ENCODE assay signal across 20 cellular contexts in genomic region chr14:99202516-99202915, GRCh38.
DNase-seq lines count a peak whose midpoint lies in the region; ATAC-seq and TF ChIP-seq lines count a peak whose summit lies in the region.
"Had no signal": no experiment of that assay in that cellular context is flagged by ENCODE, and none has a peak within 500 bp of the region (broad histone marks: within the 10 kb centered on the region; RNA-seq: fewer than 3 reads in every experiment).

No MANE protein-coding gene starts in this region.

- DNase-seq in activated CD4-positive, alpha-beta T cell treated with anti-CD3 and anti-CD28 coated beads for 36 hours: no peak
- DNase-seq in activated CD4-positive, alpha-beta T cell treated with anti-CD3 and anti-CD28 coated beads for 48 hours: no peak
- DNase-seq in CD8-positive, alpha-beta T cell: no peak
- DNase-seq in natural killer cell: no peak
- DNase-seq in NCI-H510A (lab: John Stamatoyannopoulos, UW): no peak
- no peak for DNase-seq in mammary epithelial cell
- DNase-seq: activated gamma-delta T cell treated with Interleukin-2 at 50 U/mL for 16 hours; body of pancreas; colonic mucosa; foreskin keratinocyte; kidney glomerular epithelial cell; mesenchymal stem cell; NCI-H774; stimulated activated CD8-positive, alpha-beta memory T cell treated with anti-CD3 and anti-CD28 coated beads, Interleukin-4, amount 100 ng/mL, for 48 hours had no signal

- WGBS in mammary epithelial cell (ENCODE audit: low coverage, missing lambda C conversion rate): 91% methylated on average over 7 of the region's 8 CpGs

- in situ Hi-C loops in mammary epithelial cell (cut with MboI; ENCODE audit: low sequenced_read_pairs in 2 of 2): no loop called here

- CTCF ChIA-PET in activated CD4-positive, alpha-beta T cell treated with anti-CD3 and anti-CD28 coated beads for 36 hours (lab: Charles Lee): interaction anchor here (0.5 to 3.0 kb wide), 11 partner anchors 9 to 65 kb away, joined by 3 to 18 read pairs (median 4); no protein-coding TSS in a partner anchor
- CTCF ChIA-PET in CD8-positive, alpha-beta T cell (lab: Charles Lee): interaction anchor here (0.8 to 12.2 kb wide), 6 partner anchors 10 to 62 kb away, joined by 3 to 120 read pairs (median 7); no protein-coding TSS in a partner anchor
- CTCF ChIA-PET in mammary epithelial cell (lab: Charles Lee; ENCODE audit: low non-redundant PET): no interaction called here

- H3K4me3 Mint-ChIP-seq in activated CD4-positive, alpha-beta T cell treated with anti-CD3 and anti-CD28 coated beads for 36 hours: peak overlapping the region; percentile 44
- peak overlapping the region; percentile 65 for H3K4me3 Mint-ChIP-seq in CD8-positive, alpha-beta T cell
- peak overlapping the region; percentile 82 for H3K4me3 Mint-ChIP-seq in activated T-helper 17 cell treated with anti-CD3 and anti-CD28 coated beads, Interleukin-2, amount 50 U/mL, for 72 hours
- H3K4me3 Mint-ChIP-seq in natural killer cell: no peak overlapping the region

- peaks cover 100% of the 10 kb centered on the region for H3K4me1 ChIP-seq in CD8-positive, alpha-beta T cell (ENCODE audit: insufficient read depth, low read length)
- no peaks in the 10 kb centered on the region for H3K4me1 ChIP-seq in mammary epithelial cell (ENCODE audit: insufficient read depth, low read length)
- H3K4me1 ChIP-seq: A549, body of pancreas, colonic mucosa, foreskin keratinocyte had no signal

- TF ChIP-seq CTCF in CD8-positive, alpha-beta T cell (IDR thresholded peaks at IDR 0.05): no peak
- TF ChIP-seq CTCF in natural killer cell (IDR thresholded peaks at IDR 0.05): no peak
- TF ChIP-seq CTCF in mammary epithelial cell (conservative IDR thresholded peaks at IDR 0.05 in 1 of 2, IDR thresholded peaks at IDR 0.05 in 1 of 2; ENCODE audit: extremely low read depth in 1 of 2, insufficient read depth in 1 of 2, low read depth in 1 of 2, low read length in 2 of 2): no peak

- H3K27ac Mint-ChIP-seq in activated CD4-positive, alpha-beta T cell treated with anti-CD3 and anti-CD28 coated beads for 36 hours: peak overlapping the region; percentile 99
- peak overlapping the region; percentile 99 for H3K27ac Mint-ChIP-seq in CD8-positive, alpha-beta T cell
- peak overlapping the region; percentile 97 for H3K27ac Mint-ChIP-seq in activated T-helper 17 cell treated with anti-CD3 and anti-CD28 coated beads, Interleukin-2, amount 50 U/mL, for 72 hours
- H3K27ac Mint-ChIP-seq in natural killer cell: peak overlapping the region; percentile 80 to 84

- H3K36me3 ChIP-seq in CD8-positive, alpha-beta T cell (ENCODE audit: insufficient read depth, low read length): peaks cover 45% of the 10 kb centered on the region
- no peaks in the 10 kb centered on the region for H3K36me3 ChIP-seq in mammary epithelial cell (ENCODE audit: insufficient read depth, low read length)
- H3K36me3 ChIP-seq: colonic mucosa, thoracic aorta had no signal

- POLR2A ChIA-PET in activated CD4-positive, alpha-beta T cell treated with anti-CD3 and anti-CD28 coated beads for 36 hours (lab: Charles Lee): interaction anchor here (0.7 to 2.3 kb wide), 6 partner anchors 12 to 70 kb away, joined by 3 to 5 read pairs (median 3); partner anchors contain the start of gene BCL11B
- POLR2A ChIA-PET in CD8-positive, alpha-beta T cell (lab: Charles Lee): interaction anchor here (0.8 to 63.2 kb wide), 6 partner anchors 8 to 147 kb away, joined by 3 to 2179 read pairs (median 3); partner anchors contain the start of gene BCL11B

- H2AFZ ChIP-seq in mammary epithelial cell (ENCODE audit: low read depth, low read length): no peak overlapping the region

- H3K27me3 Mint-ChIP-seq in activated CD4-positive, alpha-beta T cell treated with anti-CD3 and anti-CD28 coated beads for 36 hours: no peaks in the 10 kb centered on the region
- no peaks in the 10 kb centered on the region for H3K27me3 Mint-ChIP-seq in CD8-positive, alpha-beta T cell (ENCODE audit: low read depth)
- H3K27me3 Mint-ChIP-seq in activated T-helper 17 cell treated with anti-CD3 and anti-CD28 coated beads, Interleukin-2, amount 50 U/mL, for 72 hours: no peaks in the 10 kb centered on the region
- H3K27me3 Mint-ChIP-seq in natural killer cell (ENCODE audit: low read depth in 2 of 2): no peaks in the 10 kb centered on the region

- ATAC-seq in activated CD4-positive, alpha-beta T cell treated with anti-CD3 and anti-CD28 coated beads for 36 hours: no peak
- ATAC-seq in CD8-positive, alpha-beta T cell: no peak
- no peak for ATAC-seq in activated T-helper 17 cell treated with anti-CD3 and anti-CD28 coated beads, Interleukin-2, amount 50 U/mL, for 72 hours (replicated peaks)
- ATAC-seq in natural killer cell (no peak), GM21786 (IDR thresholded peaks at IDR 0.05; ENCODE audit: unreplicated experiment) (no peak)
- ATAC-seq: A549, body of pancreas, foreskin keratinocyte, SK-N-SH treated with all-trans-retinoic acid at 6 μM for 48 hours had no signal

- BruUV-seq in mammary epithelial cell (replicated peaks; lab: Mats Ljungman, UMichigan): no TSS peak

- no peaks in the 10 kb centered on the region for H3K27me3 ChIP-seq in CD8-positive, alpha-beta T cell (ENCODE audit: insufficient read depth, low read length)
- no peaks in the 10 kb centered on the region for H3K27me3 ChIP-seq in mammary epithelial cell (ENCODE audit: insufficient read depth, low read length)
- H3K27me3 ChIP-seq: body of pancreas, colonic mucosa, foreskin keratinocyte had no signal

- no peak overlapping the region for H3K4me2 ChIP-seq in mammary epithelial cell (ENCODE audit: insufficient read depth, low read depth, low read length)
- H3K4me2 ChIP-seq: A549 had no signal

- dilution Hi-C loops in mammary epithelial cell (cut with HindIII; ENCODE audit: low sequenced_read_pairs): no loop called here

- no peak overlapping the region for H3K9ac ChIP-seq in mammary epithelial cell (ENCODE audit: insufficient read depth, low read length)

- peaks cover 100% of the 10 kb centered on the region for H3K4me1 Mint-ChIP-seq in activated CD4-positive, alpha-beta T cell treated with anti-CD3 and anti-CD28 coated beads for 36 hours
- H3K4me1 Mint-ChIP-seq in CD8-positive, alpha-beta T cell (ENCODE audit: low read depth): peaks cover 100% of the 10 kb centered on the region
- peaks cover 70% of the 10 kb centered on the region for H3K4me1 Mint-ChIP-seq in activated T-helper 17 cell treated with anti-CD3 and anti-CD28 coated beads, Interleukin-2, amount 50 U/mL, for 72 hours
- peaks cover 83 to 94% of the 10 kb centered on the region in 2 donors for H3K4me1 Mint-ChIP-seq in natural killer cell

- H4K20me1 ChIP-seq in mammary epithelial cell (ENCODE audit: insufficient read depth, low read length): no peaks in the 10 kb centered on the region

- peaks cover 75% of the 10 kb centered on the region for H3K36me3 Mint-ChIP-seq in activated CD4-positive, alpha-beta T cell treated with anti-CD3 and anti-CD28 coated beads for 36 hours (ENCODE audit: low read depth)
- peaks cover 91% of the 10 kb centered on the region for H3K36me3 Mint-ChIP-seq in CD8-positive, alpha-beta T cell
- peaks cover 89% of the 10 kb centered on the region for H3K36me3 Mint-ChIP-seq in activated T-helper 17 cell treated with anti-CD3 and anti-CD28 coated beads, Interleukin-2, amount 50 U/mL, for 72 hours (ENCODE audit: low read depth)
- H3K36me3 Mint-ChIP-seq in natural killer cell: no peaks in the 10 kb centered on the region

- peak overlapping the region; percentile 45 for H3K27ac ChIP-seq in CD8-positive, alpha-beta T cell (ENCODE audit: low read depth, low read length)
- H3K27ac ChIP-seq in mammary epithelial cell (ENCODE audit: insufficient read depth, low read depth, low read length): no peak overlapping the region
- H3K27ac ChIP-seq: A549, body of pancreas, colonic mucosa, epithelial cell of prostate, foreskin keratinocyte, thoracic aorta had no signal

- peak overlapping the region; percentile 33 for H3K4me3 ChIP-seq in CD8-positive, alpha-beta T cell (ENCODE audit: low read depth, low read length)
- H3K4me3 ChIP-seq in mammary epithelial cell (replicated peaks in 1 of 3; ENCODE audit: insufficient read depth in 1 of 3, low read depth in 2 of 3, low read length in 3 of 3): no peak overlapping the region
- H3K4me3 ChIP-seq: A549, body of pancreas, colonic mucosa, thoracic aorta had no signal

- H3K79me2 ChIP-seq in mammary epithelial cell (ENCODE audit: insufficient read depth, low read length): peaks cover 33% of the 10 kb centered on the region

- intact Hi-C loops in activated CD4-positive, alpha-beta T cell treated with anti-CD3 and anti-CD28 coated beads for 36 hours (cut with DNase I, micrococcal nuclease): no loop called here
- intact Hi-C loops in CD8-positive, alpha-beta T cell (cut with DNase I, micrococcal nuclease): loop anchor here in 1 of 2 experiments (1.0 kb wide), 1 partner anchor 9 kb away; no protein-coding TSS in a partner anchor
- intact Hi-C loops in natural killer cell (cut with micrococcal nuclease): no loop called here
- intact Hi-C loops in mammary epithelial cell (cut with micrococcal nuclease): no loop called here

- no peaks in the 10 kb centered on the region for H3K9me3 Mint-ChIP-seq in activated CD4-positive, alpha-beta T cell treated with anti-CD3 and anti-CD28 coated beads for 36 hours (ENCODE audit: low read depth)
- H3K9me3 Mint-ChIP-seq in CD8-positive, alpha-beta T cell: no peaks in the 10 kb centered on the region
- H3K9me3 Mint-ChIP-seq in activated T-helper 17 cell treated with anti-CD3 and anti-CD28 coated beads, Interleukin-2, amount 50 U/mL, for 72 hours: no peaks in the 10 kb centered on the region
- H3K9me3 Mint-ChIP-seq in natural killer cell: no peaks in the 10 kb centered on the region

- no peaks in the 10 kb centered on the region for H3K9me3 ChIP-seq in CD8-positive, alpha-beta T cell (ENCODE audit: low read length)
- H3K9me3 ChIP-seq in mammary epithelial cell (replicated peaks; ENCODE audit: insufficient read depth, low read length): no peaks in the 10 kb centered on the region
- H3K9me3 ChIP-seq: A549, body of pancreas, colonic mucosa, thoracic aorta had no signal
